In genomic region chr10:65675236-65675635, GRCh38 we compare ENCODE assay signal across 28 cellular contexts.
"Had no signal": no experiment of that assay in that cellular context is flagged by ENCODE, and none has a peak within 500 bp of the region (broad histone marks: within the 10 kb centered on the region; RNA-seq: fewer than 3 reads in every experiment).

No MANE protein-coding gene starts in this region.

- H3K27ac Mint-ChIP-seq: activated naive CD8-positive, alpha-beta T cell; memory B cell; natural killer cell; stimulated activated naive CD8-positive, alpha-beta T cell treated with anti-CD3 and anti-CD28 coated beads, Interleukin-15, Interleukin-2, amounts not matched to agents 100 ng/mL and 50 ng/mL, for 24 hours; T-helper 17 cell; type B pancreatic cell had no signal

- DNase-seq: activated CD4-positive, alpha-beta T cell treated with anti-CD3 and anti-CD28 coated beads for 48 hours; activated CD4-positive, alpha-beta T cell treated with anti-CD3 and anti-CD28 coated beads, Interleukin-2, amount 50 U/mL, for 48 hours; activated CD8-positive, alpha-beta memory T cell treated with anti-CD3 and anti-CD28 coated beads for 24 hours; activated effector memory CD4-positive, alpha-beta T cell treated with Interleukin-2 at 50 U/mL for 16 hours; activated naive CD4-positive, alpha-beta T cell treated with Interleukin-2 at 50 U/mL for 16 hours; anterior cingulate cortex; dorsolateral prefrontal cortex; effector memory CD4-positive, alpha-beta T cell; erythroblast; gastrocnemius medialis; glutamatergic neuron; islet precursor cell; midbrain; natural killer cell; right cardiac atrium; stimulated activated CD4-positive, alpha-beta T cell treated with anti-CD3 and anti-CD28 coated beads, Interleukin-4, amount 100 ng/mL, for 1 hour; T-helper 17 cell; T1000; uterus; WERI-Rb-1 had no signal

- H3K4me1 ChIP-seq: gastrocnemius medialis, uterus had no signal

- H3K9me3 ChIP-seq: gastrocnemius medialis, thoracic aorta, uterus had no signal

- FAIRE-seq: bronchial epithelial cell, colon had no signal

- H3K4me3 Mint-ChIP-seq: activated naive CD8-positive, alpha-beta T cell; memory B cell; natural killer cell; stimulated activated naive CD8-positive, alpha-beta T cell treated with anti-CD3 and anti-CD28 coated beads, Interleukin-15, Interleukin-2, amounts not matched to agents 100 ng/mL and 50 ng/mL, for 24 hours; T-helper 17 cell; type B pancreatic cell had no signal

- H3K4me3 ChIP-seq: dorsolateral prefrontal cortex, gastrocnemius medialis, thoracic aorta, uterus had no signal

- H3K27ac ChIP-seq: dorsolateral prefrontal cortex, gastrocnemius medialis, thoracic aorta, uterus, WERI-Rb-1 had no signal

- ATAC-seq: activated CD4-positive, CD25-positive, alpha-beta regulatory T cell treated with anti-CD3 and anti-CD28 coated beads, Interleukin-2, amount 50 U/mL, for 24 hours; gastrocnemius medialis; natural killer cell; right cardiac atrium; T-helper 17 cell had no signal

- H3K36me3 Mint-ChIP-seq: activated naive CD8-positive, alpha-beta T cell; memory B cell; natural killer cell; type B pancreatic cell had no signal

- H3K27me3 Mint-ChIP-seq: activated naive CD8-positive, alpha-beta T cell; memory B cell; stimulated activated naive CD8-positive, alpha-beta T cell treated with anti-CD3 and anti-CD28 coated beads, Interleukin-15, Interleukin-2, amounts not matched to agents 100 ng/mL and 50 ng/mL, for 24 hours; T-helper 17 cell; type B pancreatic cell had no signal

- H3K4me1 Mint-ChIP-seq: memory B cell, natural killer cell, T-helper 17 cell had no signal
